In genomic region chr1:11788549-11789053, GRCh38 we compare ENCODE assay signal across 15 cellular contexts. TPM values are rescaled to one million over a fixed set of nuclear protein-coding genes. Genes with fewer than 3 reads are reported as not detected.
DNase-seq lines count a peak whose midpoint lies in the region; ATAC-seq and TF ChIP-seq lines count a peak whose summit lies in the region.
"Had no signal": no experiment of that assay in that cellular context is flagged by ENCODE, and none has a peak within 500 bp of the region (broad histone marks: within the 10 kb centered on the region; RNA-seq: fewer than 3 reads in every experiment).

No MANE protein-coding gene starts in this region.

- H3K27me3 ChIP-seq in breast epithelium (no peaks in the 10 kb centered on the region), mammary epithelial cell (ENCODE audit: insufficient read depth, low read length) (no peaks in the 10 kb centered on the region), BE2C (no peaks in the 10 kb centered on the region), MG63 (no peaks in the 10 kb centered on the region)
- H3K27me3 ChIP-seq: SJCRH30 had no signal

- no peak for DNase-seq in breast epithelium (ENCODE audit: low spot score in 2 of 2)
- no peak for DNase-seq in mammary epithelial cell
- DNase-seq in left ventricle myocardium superior = peak; percentile 42
- peak; percentile 77 for DNase-seq in posterior vena cava (ENCODE audit: low spot score)
- no peak for DNase-seq in BE2C
- no peak for DNase-seq in activated CD4-positive, CD25-positive, alpha-beta regulatory T cell (lab: John Stamatoyannopoulos, UW)
- DNase-seq in MG63 = no peak
- DNase-seq: Caco-2, midbrain, NCI-H2081 treated with DMSO at 0.1 percent for 48 hours had no signal

- H3K9me3 ChIP-seq in breast epithelium (no peaks in the 10 kb centered on the region), mammary epithelial cell (replicated peaks; ENCODE audit: insufficient read depth, low read length) (no peaks in the 10 kb centered on the region), BE2C (no peaks in the 10 kb centered on the region), MG63 (no peaks in the 10 kb centered on the region)
- H3K9me3 ChIP-seq: A549, Caco-2, HAP-1, SJCRH30 had no signal

- H3K79me2 ChIP-seq in mammary epithelial cell (ENCODE audit: insufficient read depth, low read length) = no peaks in the 10 kb centered on the region

- dilution Hi-C loops in mammary epithelial cell (cut with HindIII; ENCODE audit: low sequenced_read_pairs) = no loop called here

- in situ Hi-C loops in mammary epithelial cell (cut with MboI; ENCODE audit: low sequenced_read_pairs in 2 of 2) = no loop called here

- TF ChIP-seq CTCF in breast epithelium (IDR thresholded peaks at IDR 0.05) = no peak
- TF ChIP-seq CTCF in mammary epithelial cell (conservative IDR thresholded peaks at IDR 0.05 in 1 of 2, IDR thresholded peaks at IDR 0.05 in 1 of 2; ENCODE audit: extremely low read depth in 1 of 2, insufficient read depth in 1 of 2, low read depth in 1 of 2, low read length in 2 of 2) = no peak
- no peak for TF ChIP-seq CTCF in BE2C (IDR thresholded peaks at IDR 0.05; ENCODE audit: low read depth, low read length)

- CTCF ChIA-PET in mammary epithelial cell (lab: Charles Lee; ENCODE audit: low non-redundant PET) = no interaction called here

- H3K27ac ChIP-seq in breast epithelium (peak overlapping the region; percentile 88 to 97), mammary epithelial cell (ENCODE audit: insufficient read depth, low read depth, low read length) (no peak overlapping the region), urinary bladder (ENCODE audit: low read depth) (peak overlapping the region; percentile 14)
- H3K27ac ChIP-seq: SJCRH30 had no signal

- 95% methylated on average over 10 of the region's 14 CpGs for WGBS in mammary epithelial cell (ENCODE audit: low coverage, missing lambda C conversion rate)
- WGBS in urinary bladder = 87% methylated on average over 14 of the region's 14 CpGs

- H3K36me3 ChIP-seq in breast epithelium (no peaks in the 10 kb centered on the region), mammary epithelial cell (ENCODE audit: insufficient read depth, low read length) (no peaks in the 10 kb centered on the region), urinary bladder (ENCODE audit: insufficient read depth) (no peaks in the 10 kb centered on the region), BE2C (no peaks in the 10 kb centered on the region), MG63 (no peaks in the 10 kb centered on the region)
- H3K36me3 ChIP-seq: SJCRH30 had no signal

- intact Hi-C loops in breast epithelium (cut with DNase I; ENCODE audit: low total_unique reads) (no loop called here), mammary epithelial cell (cut with micrococcal nuclease) (no loop called here), left ventricle myocardium superior (cut with micrococcal nuclease) (no loop called here), posterior vena cava (cut with DNase I) (loop anchor here in 1 of 2 donors (10.0 kb wide), 1 partner anchor 54 kb away; the partner anchor contains the start of gene AGTRAP)

- ATAC-seq in left ventricle myocardium superior = no peak

- no peak overlapping the region for H3K4me2 ChIP-seq in mammary epithelial cell (ENCODE audit: insufficient read depth, low read depth, low read length)

- H3K4me3 ChIP-seq in breast epithelium (no peak overlapping the region), mammary epithelial cell (replicated peaks in 1 of 3; ENCODE audit: insufficient read depth in 1 of 3, low read depth in 2 of 3, low read length in 3 of 3) (no peak overlapping the region), urinary bladder (ENCODE audit: low read depth, low read length) (no peak overlapping the region), BE2C (ENCODE audit: low read depth, low read length) (no peak overlapping the region), MG63 (no peak overlapping the region)
- H3K4me3 ChIP-seq: A549, HAP-1, SJCRH30 had no signal

- no TSS peak for BruUV-seq in mammary epithelial cell (replicated peaks; lab: Mats Ljungman, UMichigan)

- no peak for TF ChIP-seq POLR2A in breast epithelium (IDR thresholded peaks at IDR 0.05)

- no peaks in the 10 kb centered on the region for H4K20me1 ChIP-seq in mammary epithelial cell (ENCODE audit: insufficient read depth, low read length)

- no peak overlapping the region for H2AFZ ChIP-seq in mammary epithelial cell (ENCODE audit: low read depth, low read length)

- H3K4me1 ChIP-seq in breast epithelium = peaks cover 0 to 18% of the 10 kb centered on the region in 2 donors
- H3K4me1 ChIP-seq in mammary epithelial cell (ENCODE audit: insufficient read depth, low read length) = peaks cover 10% of the 10 kb centered on the region
- H3K4me1 ChIP-seq in urinary bladder (ENCODE audit: insufficient read depth) = no peaks in the 10 kb centered on the region
- no peaks in the 10 kb centered on the region for H3K4me1 ChIP-seq in BE2C

- H3K9ac ChIP-seq in mammary epithelial cell (ENCODE audit: insufficient read depth, low read length) = no peak overlapping the region

RNA-seq across cellular contexts. Expression of gene MTHFR, which starts 17.2 kb away (rescaled TPM):
- 10 to 100 TPM; 24.6 to 42.0 (median 30.0) TPM for total RNA-seq in breast epithelium
- 10 to 100 TPM; 19.1 to 19.2 TPM for total RNA-seq in mammary epithelial cell
- 8.2 TPM for polyA plus RNA-seq in mammary epithelial cell
- polyA minus RNA-seq in mammary epithelial cell = 17.0 TPM
- 37.9 TPM for total RNA-seq in left ventricle myocardium superior
- total RNA-seq in posterior vena cava = 10 to 100 TPM; 31.0 to 31.7 TPM
- total RNA-seq in urinary bladder = 26.9 TPM
- 20.1 TPM for polyA plus RNA-seq in urinary bladder
- polyA plus RNA-seq in BE2C (2012; ENCODE audit: insufficient read depth, insufficient read length, low read depth) = 12.7 TPM
- total RNA-seq in MG63 (2014; rRNA removed; shearing (Covaris generic); ENCODE audit: low replicate concordance) = 3.8 and 7.8 TPM in 2 replicates

RNA-seq across cellular contexts. Expression of gene CLCN6, which starts 17.4 kb away (rescaled TPM):
- 10 to 100 TPM; 14.6 to 21.1 (median 16.7) TPM for total RNA-seq in breast epithelium
- total RNA-seq in mammary epithelial cell = 10 to 100 TPM in 1 of 2 donors, 1 to 10 TPM in 1; 7.0 to 17.0 TPM
- 7.6 TPM for polyA plus RNA-seq in mammary epithelial cell
- 12.9 TPM for polyA minus RNA-seq in mammary epithelial cell
- total RNA-seq in left ventricle myocardium superior = 15.4 TPM
- total RNA-seq in posterior vena cava = 10 to 100 TPM; 16.8 to 16.9 TPM
- total RNA-seq in urinary bladder = 9.9 TPM
- polyA plus RNA-seq in urinary bladder = 13.7 TPM
- 10.9 TPM for polyA plus RNA-seq in BE2C (2012; ENCODE audit: insufficient read depth, insufficient read length, low read depth)
- 1.5 and 6.1 TPM in 2 replicates for total RNA-seq in MG63 (2014; rRNA removed; shearing (Covaris generic); ENCODE audit: low replicate concordance)

RNA-seq across cellular contexts. Expression of gene C1orf167, which starts 26.6 kb away (rescaled TPM):
- 1 to 10 TPM in 1 of 3 donors, not detected in 2; 1.3 TPM for total RNA-seq in breast epithelium
- not detected for total RNA-seq in mammary epithelial cell
- polyA plus RNA-seq in mammary epithelial cell = not detected
- polyA minus RNA-seq in mammary epithelial cell = not detected
- 2.1 TPM for total RNA-seq in left ventricle myocardium superior
- total RNA-seq in posterior vena cava = 1 to 10 TPM; 2.1 to 2.3 TPM
- 0.42 TPM for total RNA-seq in urinary bladder
- polyA plus RNA-seq in urinary bladder = 3.2 TPM
- 2.3 TPM for polyA plus RNA-seq in BE2C (2012; ENCODE audit: insufficient read depth, insufficient read length, low read depth)
- not detected in 2 replicates for total RNA-seq in MG63 (2014; rRNA removed; shearing (Covaris generic); ENCODE audit: low replicate concordance)
- total RNA-seq: SJCRH30 had no signal
- polyA plus RNA-seq: A549 had no signal

RNA-seq across cellular contexts. Expression of gene AGTRAP, which starts 52.7 kb away (rescaled TPM):
- total RNA-seq in breast epithelium = 10 to 100 TPM; 61.9 to 74.7 (median 66.4) TPM
- 100 to 1,000 TPM; 105 to 109 TPM for total RNA-seq in mammary epithelial cell
- 120 TPM for polyA plus RNA-seq in mammary epithelial cell
- polyA minus RNA-seq in mammary epithelial cell = 78.0 TPM
- 13.4 TPM for total RNA-seq in left ventricle myocardium superior
- 10 to 100 TPM; 35.1 to 39.1 TPM for total RNA-seq in posterior vena cava
- 21.4 TPM for total RNA-seq in urinary bladder
- polyA plus RNA-seq in urinary bladder = 81.8 TPM
- 8.3 TPM for polyA plus RNA-seq in BE2C (2012; ENCODE audit: insufficient read depth, insufficient read length, low read depth)
- 43.5 and 53.7 TPM in 2 replicates for total RNA-seq in MG63 (2014; rRNA removed; shearing (Covaris generic); ENCODE audit: low replicate concordance)

RNA-seq across cellular contexts. Expression of gene NPPA, which starts 59.0 kb away (rescaled TPM):
- total RNA-seq in breast epithelium (under 1 TPM in 1 of 3 donors, not detected in 2; 0.66 TPM), mammary epithelial cell (not detected), left ventricle myocardium superior (5.5 TPM), posterior vena cava (1 to 10 TPM in 1 of 2 donors, not detected in 1; 3.8 TPM), urinary bladder (not detected)
- polyA plus RNA-seq in mammary epithelial cell (not detected), urinary bladder (1.0 TPM)
- polyA minus RNA-seq in mammary epithelial cell = not detected
- 33.1 TPM for polyA plus RNA-seq in BE2C (2012; ENCODE audit: insufficient read depth, insufficient read length, low read depth)
- total RNA-seq in MG63 (2014; rRNA removed; shearing (Covaris generic); ENCODE audit: low replicate concordance) = not detected in 2 replicates
- total RNA-seq: Caco-2, renal cortical epithelial cell had no signal
- polyA plus RNA-seq: A549 had no signal

Comparison
In these comparisons a context has a peak if more than half of its experiments do, and no peak if none do; other contexts are left out.
1. DNase-seq: peak in left ventricle myocardium superior (single experiment) and posterior vena cava (single experiment); none in breast epithelium (0 of 2), mammary epithelial cell (single experiment), BE2C (single experiment), activated CD4-positive, CD25-positive, alpha-beta regulatory T cell (0 of 4) and MG63 (single experiment).